Comparison of ENCODE assay signal across 15 cellular contexts in genomic region chr3:194676471-194676870, GRCh38. TPM values are rescaled to one million over a fixed set of nuclear protein-coding genes. Genes with fewer than 3 reads are reported as not detected.
DNase-seq lines count a peak whose midpoint lies in the region; ATAC-seq, FAIRE-seq and TF ChIP-seq lines count a peak whose summit lies in the region.
"Had no signal": no experiment of that assay in that cellular context is flagged by ENCODE, and none has a peak within 500 bp of the region (broad histone marks: within the 10 kb centered on the region; RNA-seq: fewer than 3 reads in every experiment).

No MANE protein-coding gene starts in this region.

- no peaks in the 10 kb centered on the region for H4K20me1 ChIP-seq in GM12878 (ENCODE audit: control insufficient read depth, insufficient read depth)

- H3K27ac Mint-ChIP-seq in activated T-cell treated with anti-CD3 and anti-CD28 coated beads, Interleukin-2, amount 50 U/mL, for 24 hours: peak overlapping the region; percentile 63
- peak overlapping the region; percentile 61 for H3K27ac Mint-ChIP-seq in stimulated activated naive CD8-positive, alpha-beta T cell treated with anti-CD3 and anti-CD28 coated beads, Interleukin-15, Interleukin-2, amounts not matched to agents 100 ng/mL and 50 ng/mL, for 24 hours

- H3K9me3 ChIP-seq in GM12878 (replicated peaks; ENCODE audit: control insufficient read depth, insufficient read depth, low read length): no peaks in the 10 kb centered on the region
- H3K9me3 ChIP-seq: A549, BE2C had no signal

- no TSS peak for BruUV-seq in GM12878 (replicated peaks; lab: Mats Ljungman, UMichigan)

- no peak for FAIRE-seq in GM12878 (lab: Jason Lieb, UNC)
- FAIRE-seq: A549, GM12891, H54 had no signal

- no peak overlapping the region for H2AFZ ChIP-seq in GM12878 (ENCODE audit: control insufficient read depth, low read depth, low read length)

- CTCF ChIA-PET in GM12878 (lab: Yijun Ruan, JAX): no interaction called here

- in situ Hi-C loops in GM12878 (cut with MboI): loop anchor here (5.0 to 10.0 kb wide), 2 partner anchors 421 to 768 kb away; partner anchors contain the start of gene ACAP2

- H3K27ac ChIP-seq in GM12878 (ENCODE audit: control insufficient read depth, insufficient read depth): no peak overlapping the region
- H3K27ac ChIP-seq: A549, C4-2B had no signal

- TF ChIP-seq RAD21 in GM12878 (IDR thresholded peaks at IDR 0.05; ENCODE audit: insufficient read depth, low read depth, low read length): no peak

- RAD21 ChIA-PET in GM12878 (lab: Charles Lee; ENCODE audit: unreplicated experiment): interaction anchor here (1.0 kb wide), 1 partner anchor 15 kb away, joined by 3 read pairs; no protein-coding TSS in a partner anchor

- no peak overlapping the region for H3K9ac ChIP-seq in GM12878 (ENCODE audit: control insufficient read depth, insufficient read depth, low read length)

- intact Hi-C loops in GM12878 (cut with micrococcal nuclease; ENCODE audit: unreplicated experiment): no loop called here

- peaks cover 11% of the 10 kb centered on the region for H3K36me3 Mint-ChIP-seq in activated T-cell treated with anti-CD3 and anti-CD28 coated beads, Interleukin-2, amount 50 U/mL, for 24 hours (ENCODE audit: low read depth)
- H3K36me3 Mint-ChIP-seq in stimulated activated naive CD8-positive, alpha-beta T cell treated with anti-CD3 and anti-CD28 coated beads, Interleukin-15, Interleukin-2, amounts not matched to agents 100 ng/mL and 50 ng/mL, for 24 hours (ENCODE audit: low read depth): no peaks in the 10 kb centered on the region

- no peak overlapping the region for H3K4me3 ChIP-seq in GM12878
- H3K4me3 ChIP-seq: A549 had no signal

- TF ChIP-seq EP300 in GM12878 (IDR thresholded peaks at IDR 0.05; ENCODE audit: borderline replicate concordance in 1 of 2, control insufficient read depth in 1 of 2, low read depth in 2 of 2, low read length in 2 of 2): no peak

- H3K9me3 Mint-ChIP-seq in activated T-cell treated with anti-CD3 and anti-CD28 coated beads, Interleukin-2, amount 50 U/mL, for 24 hours: no peaks in the 10 kb centered on the region
- H3K9me3 Mint-ChIP-seq in stimulated activated naive CD8-positive, alpha-beta T cell treated with anti-CD3 and anti-CD28 coated beads, Interleukin-15, Interleukin-2, amounts not matched to agents 100 ng/mL and 50 ng/mL, for 24 hours: no peaks in the 10 kb centered on the region
- H3K9me3 Mint-ChIP-seq: CD4-positive, alpha-beta memory T cell had no signal

- DNase-seq in activated T-cell treated with anti-CD3 and anti-CD28 coated beads, Interleukin-2, amount 50 U/mL, for 24 hours: no peak
- DNase-seq in activated T-cell treated with anti-CD3 and anti-CD28 coated beads for 4 hours (no peak), GM12878 (ENCODE audit: low read depth, low spot score) (no peak), NCI-H2196 treated with DMSO at 0.1 percent for 48 hours (lab: John Stamatoyannopoulos, UW; ENCODE audit: unreplicated experiment) (no peak)
- no peak for DNase-seq in stimulated activated naive CD8-positive, alpha-beta T cell treated with anti-CD3 and anti-CD28 coated beads, Interleukin-15, Interleukin-2, amounts not matched to agents 100 U/mL and 50 U/mL, for 24 hours
- DNase-seq: BE2C; CD4-positive, alpha-beta memory T cell; DMS79 had no signal

- POLR2A ChIA-PET in GM12878 (lab: Charles Lee): interaction anchor here (1.1 to 1.5 kb wide), 2 partner anchors 11 to 479 kb away, joined by 4 to 6 read pairs; no protein-coding TSS in a partner anchor

- ATAC-seq in stimulated activated naive CD8-positive, alpha-beta T cell treated with anti-CD3 and anti-CD28 coated beads, Interleukin-15, Interleukin-2, amounts not matched to agents 100 U/mL and 50 U/mL, for 24 hours: no peak
- ATAC-seq in GM12878: no peak
- no peak for ATAC-seq in HG03097 (IDR thresholded peaks at IDR 0.05; ENCODE audit: low FRiP score, unreplicated experiment)
- ATAC-seq: A549, HCT116 had no signal

- peaks cover 40% of the 10 kb centered on the region for H3K4me1 Mint-ChIP-seq in activated T-cell treated with anti-CD3 and anti-CD28 coated beads, Interleukin-2, amount 50 U/mL, for 24 hours (ENCODE audit: low read depth)
- peaks cover 41% of the 10 kb centered on the region for H3K4me1 Mint-ChIP-seq in stimulated activated naive CD8-positive, alpha-beta T cell treated with anti-CD3 and anti-CD28 coated beads, Interleukin-15, Interleukin-2, amounts not matched to agents 100 ng/mL and 50 ng/mL, for 24 hours (ENCODE audit: low read depth)

- no peaks in the 10 kb centered on the region for H3K27me3 ChIP-seq in GM12878 (replicated peaks in 1 of 2; ENCODE audit: control insufficient read depth in 2 of 2, insufficient read depth in 2 of 2, low read length in 1 of 2)
- H3K27me3 ChIP-seq: BE2C had no signal

- H3K4me2 ChIP-seq in GM12878 (ENCODE audit: control insufficient read depth, insufficient read depth): no peak overlapping the region
- H3K4me2 ChIP-seq: A549 had no signal

- H3K36me3 ChIP-seq in GM12878 (ENCODE audit: control insufficient read depth in 2 of 2, insufficient read depth in 2 of 2, low read length in 1 of 2): no peaks in the 10 kb centered on the region
- H3K36me3 ChIP-seq: BE2C had no signal

- H3K79me2 ChIP-seq in GM12878 (ENCODE audit: control insufficient read depth, insufficient read depth, low read length): peaks cover 5% of the 10 kb centered on the region

- TF ChIP-seq CTCF in GM12878 (IDR thresholded peaks at IDR 0.05 in 2 of 3, conservative IDR thresholded peaks at IDR 0.05 in 1 of 3; ENCODE audit: control insufficient read depth in 2 of 3, extremely low read depth in 1 of 3, insufficient read depth in 1 of 3, low read depth in 3 of 3, low read length in 3 of 3): no peak

- 0% methylated on average over 1 of the region's 1 CpG for WGBS in GM12878 (ENCODE audit: insufficient coverage, insufficient replicate concordance, low lambda C conversion rate, missing lambda C conversion rate)

- SMC1A ChIA-PET in GM12878 (lab: Charles Lee; ENCODE audit: uncharacterized antibody, unreplicated experiment): interaction anchor here (0.6 to 1.2 kb wide), 3 partner anchors 387 to 861 kb away, joined by 3 read pairs; no protein-coding TSS in a partner anchor

- no peak for TF ChIP-seq POLR2A in GM12878 (IDR thresholded peaks at IDR 0.05; ENCODE audit: low read depth, low read length)

- H3K4me3 Mint-ChIP-seq in activated T-cell treated with anti-CD3 and anti-CD28 coated beads, Interleukin-2, amount 50 U/mL, for 24 hours: no peak overlapping the region
- peak overlapping the region; percentile 37 for H3K4me3 Mint-ChIP-seq in stimulated activated naive CD8-positive, alpha-beta T cell treated with anti-CD3 and anti-CD28 coated beads, Interleukin-15, Interleukin-2, amounts not matched to agents 100 ng/mL and 50 ng/mL, for 24 hours
- H3K4me3 Mint-ChIP-seq: CD4-positive, alpha-beta memory T cell had no signal

- peaks cover 13% of the 10 kb centered on the region for H3K27me3 Mint-ChIP-seq in activated T-cell treated with anti-CD3 and anti-CD28 coated beads, Interleukin-2, amount 50 U/mL, for 24 hours
- H3K27me3 Mint-ChIP-seq in stimulated activated naive CD8-positive, alpha-beta T cell treated with anti-CD3 and anti-CD28 coated beads, Interleukin-15, Interleukin-2, amounts not matched to agents 100 ng/mL and 50 ng/mL, for 24 hours: peaks cover 9% of the 10 kb centered on the region

- H3K4me1 ChIP-seq in GM12878 (ENCODE audit: control insufficient read depth, insufficient read depth, low read length): peaks cover 16% of the 10 kb centered on the region
- H3K4me1 ChIP-seq: A549, BE2C had no signal

RNA-seq across cellular contexts. Expression of gene LSG1, which starts 4.5 kb away (rescaled TPM):
- 90.2 and 98.4 TPM in 2 replicates for total RNA-seq in GM12878 (2013; cell fraction: nucleolus; rRNA removed)
- total RNA-seq in GM12878 (2014; rRNA removed) (56.1 and 59.3 TPM in 2 replicates), GM12878 (2014; rRNA removed; fragmentation: Illumina TruSeq; extraction: Trizol) (57.0 and 58.6 TPM in 2 replicates), GM12878 (2021) (29.8 and 30.0 TPM in 2 replicates)
- polyA plus RNA-seq in GM12878 (2011; ENCODE audit: low read depth): 29.4 TPM
- polyA plus RNA-seq in GM12878 (2011; rRNA removed) (68.0 and 75.6 TPM in 2 replicates), GM12878 (2014; fragmentation: Illumina TruSeq; extraction: Trizol) (65.8 and 76.8 TPM in 2 replicates), GM12878 (2014; fragmentation: Nextera tagmentation; extraction: Ambion mirVana) (10 to 100 TPM; 14.3 to 23.5 TPM), GM12878 (2014; rRNA removed) (42.7 and 51.0 TPM in 2 replicates), GM12878 (2016; fragmentation: Nextera tagmentation; extraction: Ambion mirVana) (10 to 100 TPM; 52.9 to 55.8 TPM)
- polyA plus RNA-seq in GM12878 (2011; cell fraction: cytosol; rRNA removed): 47.1 and 48.5 TPM in 2 replicates
- polyA plus RNA-seq in GM12878 (2011; cell fraction: nucleus; rRNA removed): 96.0 and 133 TPM in 2 replicates
- polyA plus RNA-seq in GM12878 (2012): 24.1 and 28.7 TPM in 2 replicates
- 77.9 and 79.7 TPM in 2 replicates for polyA minus RNA-seq in GM12878 (2011; rRNA and poly(A)+ RNA removed)
- 20.4 and 21.8 TPM in 2 replicates for polyA minus RNA-seq in GM12878 (2011; cell fraction: cytosol; rRNA and poly(A)+ RNA removed)
- polyA minus RNA-seq in GM12878 (2011; cell fraction: nucleus; rRNA and poly(A)+ RNA removed): 44.2 and 51.9 TPM in 2 replicates

RNA-seq across cellular contexts. Expression of gene FAM43A, which starts 9.2 kb away (rescaled TPM):
- 0.56 and 0.66 TPM in 2 replicates for total RNA-seq in GM12878 (2013; cell fraction: nucleolus; rRNA removed)
- total RNA-seq in GM12878 (2014; rRNA removed): 2.5 and 3.5 TPM in 2 replicates
- total RNA-seq in GM12878 (2014; rRNA removed; fragmentation: Illumina TruSeq; extraction: Trizol): 0.88 and 0.94 TPM in 2 replicates
- 4.2 and 5.0 TPM in 2 replicates for total RNA-seq in GM12878 (2021)
- polyA plus RNA-seq in GM12878 (2011; ENCODE audit: low read depth): 1.1 TPM
- 0.92 and 1.0 TPM in 2 replicates for polyA plus RNA-seq in GM12878 (2011; rRNA removed)
- polyA plus RNA-seq in GM12878 (2011; cell fraction: cytosol; rRNA removed): 1.5 and 2.5 TPM in 2 replicates
- polyA plus RNA-seq in GM12878 (2011; cell fraction: nucleus; rRNA removed): 6.0 and 6.2 TPM in 2 replicates
- 5.4 and 5.6 TPM in 2 replicates for polyA plus RNA-seq in GM12878 (2012)
- 0.41 and 1.00 TPM in 2 replicates for polyA plus RNA-seq in GM12878 (2014; fragmentation: Illumina TruSeq; extraction: Trizol)
- polyA plus RNA-seq in GM12878 (2014; fragmentation: Nextera tagmentation; extraction: Ambion mirVana): under 1 TPM; 0.27 to 0.58 TPM
- polyA plus RNA-seq in GM12878 (2014; rRNA removed): 3.7 and 4.8 TPM in 2 replicates
- 1 to 10 TPM; 1.3 to 1.6 TPM for polyA plus RNA-seq in GM12878 (2016; fragmentation: Nextera tagmentation; extraction: Ambion mirVana)
- 0.37 and 0.82 TPM in 2 replicates for polyA minus RNA-seq in GM12878 (2011; rRNA and poly(A)+ RNA removed)
- 1.5 and 1.7 TPM in 2 replicates for polyA minus RNA-seq in GM12878 (2011; cell fraction: cytosol; rRNA and poly(A)+ RNA removed)
- polyA minus RNA-seq in GM12878 (2011; cell fraction: nucleus; rRNA and poly(A)+ RNA removed): 1.9 and 4.5 TPM in 2 replicates

RNA-seq across cellular contexts. Expression of gene TMEM44, which starts 43.3 kb away (rescaled TPM):
- total RNA-seq in GM12878 (2013; cell fraction: nucleolus; rRNA removed): 9.1 and 10.0 TPM in 2 replicates
- total RNA-seq in GM12878 (2014; rRNA removed) (4.0 and 7.6 TPM in 2 replicates), GM12878 (2014; rRNA removed; fragmentation: Illumina TruSeq; extraction: Trizol) (2.9 and 3.1 TPM in 2 replicates), GM12878 (2021) (7.3 and 8.4 TPM in 2 replicates)
- polyA plus RNA-seq in GM12878 (2011; ENCODE audit: low read depth): 4.9 TPM
- polyA plus RNA-seq in GM12878 (2011; rRNA removed) (0.57 and 0.69 TPM in 2 replicates), GM12878 (2014; fragmentation: Illumina TruSeq; extraction: Trizol) (2.9 and 4.9 TPM in 2 replicates), GM12878 (2014; fragmentation: Nextera tagmentation; extraction: Ambion mirVana) (1 to 10 TPM in 1 of 2 experiments, under 1 TPM in 1; 0.89 to 1.1 TPM), GM12878 (2014; rRNA removed) (7.7 and 8.3 TPM in 2 replicates), GM12878 (2016; fragmentation: Nextera tagmentation; extraction: Ambion mirVana) (1 to 10 TPM; 1.9 to 4.1 TPM)
- 1.1 and 1.2 TPM in 2 replicates for polyA plus RNA-seq in GM12878 (2011; cell fraction: cytosol; rRNA removed)
- 5.0 and 5.2 TPM in 2 replicates for polyA plus RNA-seq in GM12878 (2011; cell fraction: nucleus; rRNA removed)
- 6.6 and 7.0 TPM in 2 replicates for polyA plus RNA-seq in GM12878 (2012)
- 0.51 and 2.2 TPM in 2 replicates for polyA minus RNA-seq in GM12878 (2011; rRNA and poly(A)+ RNA removed)
- 1.3 TPM in 1 of 2 replicates, not detected in the other for polyA minus RNA-seq in GM12878 (2011; cell fraction: cytosol; rRNA and poly(A)+ RNA removed)
- polyA minus RNA-seq in GM12878 (2011; cell fraction: nucleus; rRNA and poly(A)+ RNA removed): 1.1 and 1.5 TPM in 2 replicates
